Comparison of ENCODE assay signal across 1 cellular context in genomic region chr12:53326460-53327185, GRCh38.
TF ChIP-seq lines count a peak whose summit lies in the region.

No MANE protein-coding gene starts in this region.

TF ChIP-seq in IMR-90, 13 proteins besides CTCF, POLR2A, EP300 and RAD21:
- TF ChIP-seq BHLHE40 (IDR thresholded peaks at IDR 0.05; ENCODE audit: low read depth, low read length) (no peak), NFE2L2 (IDR thresholded peaks at IDR 0.05; ENCODE audit: low read depth, low read length) (no peak), RCOR1 (IDR thresholded peaks at IDR 0.05; ENCODE audit: insufficient replicate concordance, low read length) (no peak), ELK1 (IDR thresholded peaks at IDR 0.05; ENCODE audit: borderline replicate concordance, low read depth, low read length) (no peak), RFX5 (IDR thresholded peaks at IDR 0.05; ENCODE audit: low read depth, low read length) (no peak), USF2 (IDR thresholded peaks at IDR 0.05; ENCODE audit: low read depth, low read length) (no peak), CHD1 (IDR thresholded peaks at IDR 0.05; ENCODE audit: low read depth, low read length) (no peak), SMC3 (IDR thresholded peaks at IDR 0.05; ENCODE audit: low read depth, low read length) (no peak), MAZ (IDR thresholded peaks at IDR 0.05; ENCODE audit: borderline replicate concordance, low read depth, low read length) (no peak), CEBPB (IDR thresholded peaks at IDR 0.05; ENCODE audit: low read depth, low read length) (no peak), MAFK (IDR thresholded peaks at IDR 0.05; ENCODE audit: low read depth, low read length) (no peak), MXI1 (IDR thresholded peaks at IDR 0.05; ENCODE audit: borderline replicate concordance, low read depth, low read length) (no peak), FOS (IDR thresholded peaks at IDR 0.05; ENCODE audit: low read depth, low read length) (no peak)
